Comparison of ENCODE assay signal across 1 cellular context in genomic region chr17:72479113-72479512, GRCh38.
TF ChIP-seq lines count a peak whose summit lies in the region.

No MANE protein-coding gene starts in this region.

TF ChIP-seq in HepG2, 621 proteins besides CTCF, POLR2A, EP300 and RAD21 (continued from another document):
- TF ChIP-seq ARID4A (CRISPR knock-in tag; IDR thresholded peaks at IDR 0.05; ENCODE audit: borderline replicate concordance) (peak; percentile 24; the same call in 1 of the 2 replicates), ZNF580 (CRISPR knock-in tag; IDR thresholded peaks at IDR 0.05; ENCODE audit: borderline replicate concordance, low read depth) (peak; percentile 36; the same call in 1 of the 2 replicates)
